1 cellular context compared by ENCODE assay signal in genomic region chr4:70688795-70689231, GRCh38.
TF ChIP-seq lines count a peak whose summit lies in the region.

No MANE protein-coding gene starts in this region.

TF ChIP-seq in H1, 55 proteins besides CTCF, POLR2A, EP300 and RAD21 (continued from another document):
- TF ChIP-seq HDAC2 (IDR thresholded peaks at IDR 0.05; ENCODE audit: borderline replicate concordance in 1 of 2, low read depth in 2 of 2, low read length in 2 of 2) (0 out of 4 replicates have a peak, but pooled peaks of 1 of the 2 experiments have one; percentile 11), EGR1 (IDR thresholded peaks at IDR 0.05; ENCODE audit: borderline replicate concordance, low read depth, low read length) (peak; percentile 75; the same call in 1 of the 2 replicates)
